In genomic region chr7:117873056-117873932, GRCh38 we compare ENCODE assay signal across 8 cellular contexts. TPM values are rescaled to one million over a fixed set of nuclear protein-coding genes. Genes with fewer than 3 reads are reported as not detected.
A peak's percentile ranks its signal among the peaks of the same experiment; 100 is the strongest.
DNase-seq lines count a peak whose midpoint lies in the region; ATAC-seq and TF ChIP-seq lines count a peak whose summit lies in the region.

TSS of gene CTTNBP2 (minus strand) at chr7:117873441. CDS start at chr7:117873415, 26 bp downstream.

- peak; percentile 62 to 90 (median 78) for ATAC-seq in heart right ventricle

- H3K27ac ChIP-seq in adrenal gland (peak within 1 kb of the TSS in 3 of 5 donors; percentile 26 to 74 (median 70)), heart right ventricle (peak within 1 kb of the TSS in 7 of 10 donors; percentile 22 to 76 (median 70))

- no peaks in the 10 kb centered on the region for H3K27me3 ChIP-seq in adrenal gland
- H3K27me3 ChIP-seq in heart right ventricle, result peaks cover 0 to 65% (median 17%) of the 10 kb centered on the region in 7 donors

- no peaks in the 10 kb centered on the region for H3K9me3 ChIP-seq in adrenal gland (replicated peaks in 1 of 3)
- H3K9me3 ChIP-seq in heart right ventricle, result no peaks in the 10 kb centered on the region

- no peaks in the 10 kb centered on the region for H3K9me3 Mint-ChIP-seq in osteocyte (ENCODE audit: unreplicated experiment)

- H3K4me3 ChIP-seq in adrenal gland, result peak within 1 kb of the TSS in 2 of 4 donors; percentile 43 to 90
- H3K4me3 ChIP-seq in heart right ventricle, result peak within 1 kb of the TSS; percentile 57 to 91 (median 80)

- 0 to 1% (median 1%) methylated on average over 16 to 113 of the region's 113 CpGs for WGBS in adrenal gland, 4 donors
- 0 to 1% methylated on average over 88 to 113 of the region's 113 CpGs for WGBS in heart right ventricle, 2 donors

- intact Hi-C loops in adrenal gland (cut with DNase I) (no loop called here), heart right ventricle (cut with DNase I) (loop anchor here in 4 of 10 donors (5.0 to 10.0 kb wide), 2 partner anchors 118 to 121 kb away; no protein-coding TSS in a partner anchor)

- H3K36me3 ChIP-seq in adrenal gland (replicated peaks in 1 of 2), result no peaks in the 10 kb centered on the region
- H3K36me3 ChIP-seq in heart right ventricle, result no peaks in the 10 kb centered on the region

- DNase-seq in NCI-H510A (lab: John Stamatoyannopoulos, UW), result peak; percentile 41
- DNase-seq in NCI-H510A treated with DMSO at 0.1 percent for 48 hours (lab: John Stamatoyannopoulos, UW), result no peak
- peak; percentile 28 for DNase-seq in KBM-7
- peak; percentile 36 to 63 (median 52) for DNase-seq in adrenal gland
- peak; percentile 33 to 57 for DNase-seq in heart right ventricle
- peak; percentile 86 for DNase-seq in osteocyte (ENCODE audit: extremely low spot score, unreplicated experiment)
- DNase-seq in SHP77 treated with DMSO at 0.1 percent for 48 hours (lab: John Stamatoyannopoulos, UW), result no peak
- no peak for DNase-seq in stimulated activated naive CD4-positive, alpha-beta T cell treated with Interleukin-2 at 50 U/mL for 16 hours (lab: John Stamatoyannopoulos, UW)

- no peaks in the 10 kb centered on the region for H3K36me3 Mint-ChIP-seq in osteocyte (ENCODE audit: unreplicated experiment)

- H3K4me1 ChIP-seq in adrenal gland (replicated peaks in 1 of 2), result peaks cover 6 to 7% of the 10 kb centered on the region in 2 donors
- peaks cover 0 to 32% (median 12%) of the 10 kb centered on the region in 9 donors for H3K4me1 ChIP-seq in heart right ventricle

- peak within 1 kb of the TSS; percentile 32 for H3K27ac Mint-ChIP-seq in osteocyte (ENCODE audit: unreplicated experiment)

- no peak for TF ChIP-seq POLR2A in adrenal gland (IDR thresholded peaks at IDR 0.05)

- in situ Hi-C loops in KBM-7 (cut with MboI; ENCODE audit: low pct_unique_long_range_greater_than_20kb, low sequenced_read_pairs), result no loop called here

- TF ChIP-seq CTCF in adrenal gland (IDR thresholded peaks at IDR 0.05), result no peak
- peak in 2 of 9 donors; percentile 16 to 30 for TF ChIP-seq CTCF in heart right ventricle (IDR thresholded peaks at IDR 0.05)
- TF ChIP-seq CTCF in osteocyte (IDR thresholded peaks at IDR 0.05), result peak; percentile 40

- H3K4me3 Mint-ChIP-seq in osteocyte (ENCODE audit: unreplicated experiment), result peak within 1 kb of the TSS; percentile 80

- H3K27me3 Mint-ChIP-seq in osteocyte (ENCODE audit: unreplicated experiment), result peaks cover 33% of the 10 kb centered on the region

- H3K4me1 Mint-ChIP-seq in osteocyte (ENCODE audit: unreplicated experiment), result peaks cover 22% of the 10 kb centered on the region

RNA-seq across cellular contexts. Expression of gene CTTNBP2, which starts in this region (rescaled TPM):
- 1 to 10 TPM; 3.0 to 6.7 (median 4.3) TPM for total RNA-seq in adrenal gland
- 1 to 10 TPM; 1.5 to 2.7 (median 1.9) TPM for polyA plus RNA-seq in adrenal gland
- total RNA-seq in heart right ventricle, result 1 to 10 TPM in 5 of 10 donors, under 1 TPM in 5; 0.49 to 2.0 (median 0.97) TPM
- polyA plus RNA-seq in heart right ventricle, result 1 to 10 TPM in 1 of 2 donors, under 1 TPM in 1; 0.41 to 1.3 TPM
- total RNA-seq in osteocyte, result 2.3 and 2.6 TPM in 2 replicates

Comparison
In these comparisons a context has a peak if more than half of its experiments do, and no peak if none do; other contexts are left out.
1. DNase-seq: peak in NCI-H510A (single experiment), KBM-7 (single experiment), adrenal gland (7 of 7), heart right ventricle (2 of 2) and osteocyte (single experiment); none in NCI-H510A treated with DMSO at 0.1 percent for 48 hours (single experiment), SHP77 treated with DMSO at 0.1 percent for 48 hours (single experiment) and stimulated activated naive CD4-positive, alpha-beta T cell treated with Interleukin-2 at 50 U/mL for 16 hours (single experiment).